In the genomic region with DNA sequence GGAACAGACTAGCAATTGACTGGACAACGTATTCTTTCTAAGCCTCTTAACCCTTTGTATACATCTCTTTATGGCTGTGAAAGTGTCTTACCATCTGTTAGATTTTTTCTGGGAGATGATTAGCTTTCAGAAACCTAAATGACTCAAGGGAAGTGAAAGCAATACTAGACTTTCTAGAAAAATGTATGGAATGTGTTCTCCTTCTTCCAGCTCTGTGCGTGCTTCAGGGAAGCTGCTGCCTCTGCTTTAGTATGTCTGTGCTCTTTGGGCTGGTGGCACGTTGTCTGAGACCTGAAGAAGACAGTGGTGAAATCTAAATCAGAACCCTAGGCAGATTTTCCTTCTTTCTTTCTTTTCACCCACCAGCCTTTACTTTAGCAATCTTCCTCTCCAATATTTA, we compare ENCODE assay signal across 13 cellular contexts.
A peak's percentile ranks its signal among the peaks of the same experiment; 100 is the strongest.
DNase-seq lines count a peak whose midpoint lies in the region; ATAC-seq and TF ChIP-seq lines count a peak whose summit lies in the region.
"Had no signal": no experiment of that assay in that cellular context is flagged by ENCODE, and none has a peak within 500 bp of the region (broad histone marks: within the 10 kb centered on the region; RNA-seq: fewer than 3 reads in every experiment).

No MANE protein-coding gene starts in this region.

- no peaks in the 10 kb centered on the region for H3K27me3 Mint-ChIP-seq in nephron (ENCODE audit: low read depth)

- H3K4me1 ChIP-seq in left ventricle myocardium inferior (peaks cover 71% of the 10 kb centered on the region), aorta (ENCODE audit: control insufficient read depth in 1 of 2, insufficient read depth in 2 of 2, low read length in 2 of 2) (peaks cover 2 to 14% of the 10 kb centered on the region in 2 donors)

- H3K36me3 Mint-ChIP-seq in nephron (ENCODE audit: low read depth), result no peaks in the 10 kb centered on the region

- H3K4me3 ChIP-seq in left ventricle myocardium inferior, result no peak overlapping the region
- H3K4me3 ChIP-seq in aorta (ENCODE audit: low read length in 2 of 2), result peak overlapping the region in 1 of 2 donors; percentile 6

- intact Hi-C loops in left ventricle myocardium inferior (cut with micrococcal nuclease), result loop anchor here (10.0 kb wide), 1 partner anchor 88 kb away; a partner anchor contains a TSS
- intact Hi-C loops in cardiac septum (cut with DNase I), result loop anchor here (2.0 to 5.0 kb wide), 2 partner anchors 90 to 232 kb away; a partner anchor contains a TSS
- intact Hi-C loops in aorta (cut with DNase I), result loop anchor here (2.0 to 10.0 kb wide), 5 partner anchors 48 to 232 kb away; a partner anchor contains a TSS

- H3K4me1 Mint-ChIP-seq in nephron, result peaks cover 69% of the 10 kb centered on the region

- peak overlapping the region; percentile 78 for H3K27ac ChIP-seq in left ventricle myocardium inferior (replicated peaks)
- peak overlapping the region; percentile 88 to 98 for H3K27ac ChIP-seq in aorta (ENCODE audit: low read depth in 1 of 2, low read length in 2 of 2)

- no peaks in the 10 kb centered on the region for H3K27me3 ChIP-seq in left ventricle myocardium inferior (ENCODE audit: low read depth)
- H3K27me3 ChIP-seq in aorta (ENCODE audit: control insufficient read depth in 1 of 2, insufficient read depth in 2 of 2, low read length in 1 of 2), result no peaks in the 10 kb centered on the region

- no peak for TF ChIP-seq CTCF in left ventricle myocardium inferior (IDR thresholded peaks at IDR 0.05; ENCODE audit: borderline replicate concordance)
- no peak for TF ChIP-seq CTCF in nephron (IDR thresholded peaks at IDR 0.05; ENCODE audit: unreplicated experiment in 3 of 3)

- H3K36me3 ChIP-seq in left ventricle myocardium inferior (no peaks in the 10 kb centered on the region), aorta (ENCODE audit: control insufficient read depth in 1 of 2, insufficient read depth in 2 of 2, low read length in 1 of 2) (no peaks in the 10 kb centered on the region)

- peak overlapping the region in 2 of 3 experiments; percentile 43 to 62 for H3K4me3 Mint-ChIP-seq in nephron
- H3K4me3 Mint-ChIP-seq: activated naive CD4-positive, alpha-beta T cell treated with anti-CD3 and anti-CD28 coated beads for 36 hours had no signal

- 4 to 9% methylated on average over 3 of the region's 3 CpGs for WGBS in aorta, 2 donors

- H3K9me3 ChIP-seq in left ventricle myocardium inferior (replicated peaks) (no peaks in the 10 kb centered on the region), aorta (ENCODE audit: control insufficient read depth, low read length) (no peaks in the 10 kb centered on the region)

- H3K27ac Mint-ChIP-seq in nephron, result peak overlapping the region; percentile 94 to 95 (median 94)
- H3K27ac Mint-ChIP-seq: activated naive CD4-positive, alpha-beta T cell treated with anti-CD3 and anti-CD28 coated beads for 36 hours had no signal

- DNase-seq in left ventricle myocardium inferior, result no peak
- DNase-seq in cardiac septum (ENCODE audit: low spot score), result no peak
- peak; percentile 25 for DNase-seq in fibroblast of gingiva (ENCODE audit: low read depth)
- DNase-seq in aorta, result no peak
- no peak for DNase-seq in stimulated activated naive CD4-positive, alpha-beta T cell (lab: John Stamatoyannopoulos, UW)
- no peak for DNase-seq in NCI-H345 treated with DMSO at 0.1 percent for 48 hours (lab: John Stamatoyannopoulos, UW; ENCODE audit: unreplicated experiment)
- DNase-seq: activated CD4-positive, alpha-beta T cell treated with anti-CD3 and anti-CD28 coated beads for 48 hours; activated naive CD4-positive, alpha-beta T cell treated with anti-CD3 and anti-CD28 coated beads for 36 hours; NCI-H2171 treated with DMSO at 0.1 percent for 48 hours; stimulated activated CD4-positive, alpha-beta T cell treated with anti-CD3 and anti-CD28 coated beads, Interleukin-4, amount 100 ng/mL, for 1 hour had no signal

- H3K9me3 Mint-ChIP-seq in nephron, result no peaks in the 10 kb centered on the region
- H3K9me3 Mint-ChIP-seq: activated naive CD4-positive, alpha-beta T cell treated with anti-CD3 and anti-CD28 coated beads for 36 hours had no signal

- ATAC-seq in aorta (ENCODE audit: low FRiP score) (no peak), GM21360 (IDR thresholded peaks at IDR 0.05; ENCODE audit: unreplicated experiment) (no peak)
- ATAC-seq: HepG2 had no signal
